15 cellular contexts compared by ENCODE assay signal in the genomic region with DNA sequence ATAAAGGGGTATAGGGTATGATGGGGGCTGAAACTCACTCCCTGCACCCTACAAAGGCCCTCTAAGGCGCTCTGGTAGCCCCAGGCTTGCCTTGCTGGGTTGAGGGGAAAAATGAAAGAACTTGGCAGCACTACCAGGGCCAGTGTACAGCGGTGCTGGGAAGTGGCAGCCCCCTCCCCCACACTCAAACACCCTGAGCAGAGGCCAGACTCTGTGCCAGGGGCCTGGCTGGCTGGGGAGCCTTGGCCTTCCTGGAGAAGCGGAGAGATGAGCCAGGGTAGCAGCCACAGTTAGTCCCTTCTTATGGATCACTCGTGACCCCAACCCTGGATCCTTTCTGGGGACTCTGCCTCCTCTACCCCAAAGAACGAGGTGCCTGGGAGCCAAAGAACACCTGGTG. TPM values are rescaled to one million over a fixed set of nuclear protein-coding genes. Genes with fewer than 3 reads are reported as not detected.
A peak's percentile ranks its signal among the peaks of the same experiment; 100 is the strongest.
DNase-seq lines count a peak whose midpoint lies in the region; ATAC-seq and TF ChIP-seq lines count a peak whose summit lies in the region.
"Had no signal": no experiment of that assay in that cellular context is flagged by ENCODE, and none has a peak within 500 bp of the region (broad histone marks: within the 10 kb centered on the region; RNA-seq: fewer than 3 reads in every experiment).

No MANE protein-coding gene starts in this region.

- 96% methylated on average over 5 of the region's 5 CpGs for WGBS in thymus

- peaks cover 40% of the 10 kb centered on the region for H3K4me1 Mint-ChIP-seq in activated T-cell treated with anti-CD3 and anti-CD28 coated beads, Interleukin-2, amount 50 U/mL, for 24 hours (ENCODE audit: low read depth)
- peaks cover 43% of the 10 kb centered on the region for H3K4me1 Mint-ChIP-seq in activated T-cell treated with anti-CD3 and anti-CD28 coated beads, Interleukin-2, amount 50 U/mL, for 72 hours (ENCODE audit: low read depth)
- peaks cover 31% of the 10 kb centered on the region for H3K4me1 Mint-ChIP-seq in chondrocyte (ENCODE audit: low read depth)

- peak; percentile 29; the same call in 1 of the 2 replicates for TF ChIP-seq POLR2A in Raji (IDR thresholded peaks at IDR 0.05; ENCODE audit: insufficient read depth, low read depth, low read length)

- ATAC-seq in activated T-cell treated with anti-CD3 and anti-CD28 coated beads, Interleukin-2, amount 50 U/mL, for 72 hours (replicated peaks in 1 of 2): no peak
- ATAC-seq in GM21515 (IDR thresholded peaks at IDR 0.05; ENCODE audit: unreplicated experiment): no peak

- H3K27ac Mint-ChIP-seq in activated T-cell treated with anti-CD3 and anti-CD28 coated beads, Interleukin-2, amount 50 U/mL, for 24 hours: peak overlapping the region; percentile 69
- H3K27ac Mint-ChIP-seq in activated T-cell treated with anti-CD3 and anti-CD28 coated beads, Interleukin-2, amount 50 U/mL, for 72 hours: no peak overlapping the region
- H3K27ac Mint-ChIP-seq in chondrocyte (ENCODE audit: unreplicated experiment): no peak overlapping the region

- no peaks in the 10 kb centered on the region for H3K9me3 ChIP-seq in thymus (ENCODE audit: control insufficient read depth)
- H3K9me3 ChIP-seq: BE2C had no signal

- no peak for DNase-seq in activated T-cell treated with anti-CD3 and anti-CD28 coated beads, Interleukin-2, amount 50 U/mL, for 24 hours
- DNase-seq in activated T-cell treated with anti-CD3 and anti-CD28 coated beads, Interleukin-2, amount 50 U/mL, for 72 hours: no peak
- DNase-seq in chondrocyte (ENCODE audit: low spot score): no peak
- no peak for DNase-seq in T1000 (lab: John Stamatoyannopoulos, UW)
- DNase-seq: activated T-cell treated with anti-CD3 and anti-CD28 coated beads for 4 hours; BE2C; brain microvascular endothelial cell; NCI-H146; stimulated activated CD8-positive, alpha-beta memory T cell treated with anti-CD3 and anti-CD28 coated beads, Interleukin-4, amount 100 ng/mL, for 48 hours had no signal

- H3K4me1 ChIP-seq in thymus (ENCODE audit: control insufficient read depth, insufficient read depth, low read length): peaks cover 33% of the 10 kb centered on the region
- H3K4me1 ChIP-seq: parathyroid adenoma had no signal

- TF ChIP-seq CTCF in chondrocyte (IDR thresholded peaks at IDR 0.05): no peak

- no peaks in the 10 kb centered on the region for H3K27me3 Mint-ChIP-seq in activated T-cell treated with anti-CD3 and anti-CD28 coated beads, Interleukin-2, amount 50 U/mL, for 24 hours
- no peaks in the 10 kb centered on the region for H3K27me3 Mint-ChIP-seq in activated T-cell treated with anti-CD3 and anti-CD28 coated beads, Interleukin-2, amount 50 U/mL, for 72 hours (ENCODE audit: low read depth)
- H3K27me3 Mint-ChIP-seq in chondrocyte (ENCODE audit: low read depth): no peaks in the 10 kb centered on the region

- H3K4me3 ChIP-seq in thymus (ENCODE audit: low read length): no peak overlapping the region
- H3K4me3 ChIP-seq: lung had no signal

- H3K4me3 Mint-ChIP-seq in activated T-cell treated with anti-CD3 and anti-CD28 coated beads, Interleukin-2, amount 50 U/mL, for 24 hours: peak overlapping the region; percentile 42
- H3K4me3 Mint-ChIP-seq in activated T-cell treated with anti-CD3 and anti-CD28 coated beads, Interleukin-2, amount 50 U/mL, for 72 hours: peak overlapping the region in 1 of 2 donors; percentile 94
- H3K4me3 Mint-ChIP-seq in chondrocyte (ENCODE audit: unreplicated experiment): no peak overlapping the region

- H3K36me3 ChIP-seq in thymus (ENCODE audit: control insufficient read depth, insufficient read depth): peaks cover 6% of the 10 kb centered on the region
- H3K36me3 ChIP-seq: BE2C, brain microvascular endothelial cell had no signal

- no peaks in the 10 kb centered on the region for H3K9me3 Mint-ChIP-seq in activated T-cell treated with anti-CD3 and anti-CD28 coated beads, Interleukin-2, amount 50 U/mL, for 24 hours
- H3K9me3 Mint-ChIP-seq in activated T-cell treated with anti-CD3 and anti-CD28 coated beads, Interleukin-2, amount 50 U/mL, for 72 hours: no peaks in the 10 kb centered on the region
- no peaks in the 10 kb centered on the region for H3K9me3 Mint-ChIP-seq in chondrocyte (ENCODE audit: low read depth)

- peaks cover 20% of the 10 kb centered on the region for H3K36me3 Mint-ChIP-seq in activated T-cell treated with anti-CD3 and anti-CD28 coated beads, Interleukin-2, amount 50 U/mL, for 24 hours (ENCODE audit: low read depth)
- no peaks in the 10 kb centered on the region for H3K36me3 Mint-ChIP-seq in activated T-cell treated with anti-CD3 and anti-CD28 coated beads, Interleukin-2, amount 50 U/mL, for 72 hours (ENCODE audit: insufficient read depth in 2 of 2)
- no peaks in the 10 kb centered on the region for H3K36me3 Mint-ChIP-seq in chondrocyte (ENCODE audit: low read depth)

- peak overlapping the region; percentile 38 for H3K27ac ChIP-seq in layer of hippocampus (ENCODE audit: low read depth, low read length)
- H3K27ac ChIP-seq in thymus (ENCODE audit: low read depth): peak overlapping the region; percentile 52
- H3K27ac ChIP-seq: brain microvascular endothelial cell, parathyroid adenoma had no signal

- H3K27me3 ChIP-seq in layer of hippocampus (ENCODE audit: control insufficient read depth, insufficient read depth, low read length): no peaks in the 10 kb centered on the region
- no peaks in the 10 kb centered on the region for H3K27me3 ChIP-seq in thymus (ENCODE audit: control insufficient read depth, insufficient read depth)
- H3K27me3 ChIP-seq: BE2C, brain microvascular endothelial cell had no signal

RNA-seq across cellular contexts. Expression of gene TMEM134, which starts 2.7 kb away (rescaled TPM):
- total RNA-seq in activated T-cell treated with anti-CD3 and anti-CD28 coated beads, Interleukin-2, amount 50 U/mL, for 72 hours: 10 to 100 TPM; 53.2 to 59.7 TPM
- polyA plus RNA-seq in thymus: 96.3 TPM
- 50.9 to 62.4 TPM (median 57.1 TPM) in 3 replicates for total RNA-seq in chondrocyte

RNA-seq across cellular contexts. Expression of gene CABP4, which starts 11.2 kb away (rescaled TPM):
- 10 to 100 TPM in 1 of 2 donors, 1 to 10 TPM in 1; 8.9 to 10.4 TPM for total RNA-seq in activated T-cell treated with anti-CD3 and anti-CD28 coated beads, Interleukin-2, amount 50 U/mL, for 72 hours
- 1.6 TPM for polyA plus RNA-seq in thymus
- not detected in 3 replicates for total RNA-seq in chondrocyte

RNA-seq across cellular contexts. Expression of gene GPR152, which starts 13.8 kb away (rescaled TPM):
- not detected for total RNA-seq in activated T-cell treated with anti-CD3 and anti-CD28 coated beads, Interleukin-2, amount 50 U/mL, for 72 hours
- polyA plus RNA-seq in thymus: not detected
- total RNA-seq in chondrocyte: not detected in 3 replicates
- total RNA-seq: lung had no signal

RNA-seq across cellular contexts. Expression of gene AIP, which starts 16.5 kb away (rescaled TPM):
- 100 to 1,000 TPM; 172 to 184 TPM for total RNA-seq in activated T-cell treated with anti-CD3 and anti-CD28 coated beads, Interleukin-2, amount 50 U/mL, for 72 hours
- polyA plus RNA-seq in thymus: 96.4 TPM
- 53.6 to 58.8 TPM (median 54.3 TPM) in 3 replicates for total RNA-seq in chondrocyte

RNA-seq across cellular contexts. Expression of gene CORO1B, which starts 23.1 kb away (rescaled TPM):
- total RNA-seq in activated T-cell treated with anti-CD3 and anti-CD28 coated beads, Interleukin-2, amount 50 U/mL, for 72 hours: 10 to 100 TPM; 58.2 to 91.9 TPM
- 32.3 TPM for polyA plus RNA-seq in thymus
- total RNA-seq in chondrocyte: 74.7 to 80.9 TPM (median 80.1 TPM) in 3 replicates
